9 cellular contexts compared by ENCODE assay signal in genomic region chr1:32652244-32652962, GRCh38. TPM values are rescaled to one million over a fixed set of nuclear protein-coding genes. Genes with fewer than 3 reads are reported as not detected.
DNase-seq lines count a peak whose midpoint lies in the region; ATAC-seq, FAIRE-seq and TF ChIP-seq lines count a peak whose summit lies in the region.
"Had no signal": no experiment of that assay in that cellular context is flagged by ENCODE, and none has a peak within 500 bp of the region (broad histone marks: within the 10 kb centered on the region; RNA-seq: fewer than 3 reads in every experiment).

No MANE protein-coding gene starts in this region.

- no peaks in the 10 kb centered on the region for H4K20me1 ChIP-seq in keratinocyte (ENCODE audit: control insufficient read depth, extremely low read depth, insufficient read depth, low read length)

- H3K27me3 ChIP-seq in keratinocyte (ENCODE audit: control insufficient read depth, extremely low read depth, insufficient read depth, low read length) (no peaks in the 10 kb centered on the region), suprapubic skin (no peaks in the 10 kb centered on the region)

- no peak for TF ChIP-seq POLR2A in suprapubic skin (IDR thresholded peaks at IDR 0.05)

- H3K27me3 Mint-ChIP-seq in activated CD8-positive, alpha-beta memory T cell treated with anti-CD3 and anti-CD28 coated beads, Interleukin-2, amount 10 ng/mL, durations not matched to agents 7 days and 5 days: no peaks in the 10 kb centered on the region
- H3K27me3 Mint-ChIP-seq in activated CD8-positive, alpha-beta T cell treated with anti-CD3 and anti-CD28 coated beads, Interleukin-2, amount 10 ng/mL, durations not matched to agents 7 days and 5 days (ENCODE audit: low read depth): no peaks in the 10 kb centered on the region

- dilution Hi-C loops in keratinocyte (cut with MboI; ENCODE audit: extremely low pct_ligation_motif_present, low sequenced_read_pairs): no loop called here

- DNase-seq in activated CD8-positive, alpha-beta memory T cell treated with anti-CD3 and anti-CD28 coated beads, Interleukin-2, amount 10 ng/mL, durations not matched to agents 7 days and 5 days: no peak
- no peak for DNase-seq in activated CD8-positive, alpha-beta memory T cell treated with anti-CD3 and anti-CD28 coated beads, Interleukin-2, amount 50 U/mL, for 4 hours
- DNase-seq in activated CD8-positive, alpha-beta T cell treated with anti-CD3 and anti-CD28 coated beads, Interleukin-2, amount 10 ng/mL, durations not matched to agents 7 days and 5 days: no peak
- DNase-seq in keratinocyte (ENCODE audit: low read depth, low spot score): no peak
- DNase-seq in suprapubic skin (ENCODE audit: low spot score in 2 of 2): no peak
- DNase-seq in GM13977 (ENCODE audit: low spot score): no peak
- no peak for DNase-seq in activated CD4-positive, alpha-beta T cell treated with anti-CD3 and anti-CD28 coated beads for 48 hours
- DNase-seq: activated CD4-positive, CD25-positive, alpha-beta regulatory T cell treated with anti-CD3 and anti-CD28 coated beads, Interleukin-2, amount 50 U/mL, for 72 hours had no signal

- no peaks in the 10 kb centered on the region for H3K9me3 Mint-ChIP-seq in activated CD8-positive, alpha-beta memory T cell treated with anti-CD3 and anti-CD28 coated beads, Interleukin-2, amount 10 ng/mL, durations not matched to agents 7 days and 5 days (ENCODE audit: low read depth)
- H3K9me3 Mint-ChIP-seq in activated CD8-positive, alpha-beta T cell treated with anti-CD3 and anti-CD28 coated beads, Interleukin-2, amount 10 ng/mL, durations not matched to agents 7 days and 5 days (ENCODE audit: insufficient read depth): no peaks in the 10 kb centered on the region

- no peak for FAIRE-seq in keratinocyte (lab: Jason Lieb, UNC)

- H3K4me1 Mint-ChIP-seq in activated CD8-positive, alpha-beta memory T cell treated with anti-CD3 and anti-CD28 coated beads, Interleukin-2, amount 10 ng/mL, durations not matched to agents 7 days and 5 days: peaks cover 59% of the 10 kb centered on the region
- peaks cover 52% of the 10 kb centered on the region for H3K4me1 Mint-ChIP-seq in activated CD8-positive, alpha-beta T cell treated with anti-CD3 and anti-CD28 coated beads, Interleukin-2, amount 10 ng/mL, durations not matched to agents 7 days and 5 days (ENCODE audit: low read depth)

- in situ Hi-C loops in GM13977 (cut with MboI; ENCODE audit: low pct_unique_long_range_greater_than_20kb, low sequenced_read_pairs, unreplicated experiment): no loop called here

- H3K79me2 ChIP-seq in keratinocyte (ENCODE audit: control insufficient read depth, insufficient read depth, low read length): peaks cover 72% of the 10 kb centered on the region

- WGBS in suprapubic skin: 90% methylated on average over 16 of the region's 16 CpGs

- H3K4me3 ChIP-seq in keratinocyte (ENCODE audit: control insufficient read depth in 2 of 3, extremely low read depth in 1 of 3, insufficient read depth in 2 of 3, low read depth in 1 of 3, low read length in 3 of 3) (peak overlapping the region in 2 of 3 experiments; percentile 68 to 72), suprapubic skin (peak overlapping the region; percentile 82)

- TF ChIP-seq EP300 in suprapubic skin (IDR thresholded peaks at IDR 0.05): no peak

- H3K4me3 Mint-ChIP-seq in activated CD8-positive, alpha-beta memory T cell treated with anti-CD3 and anti-CD28 coated beads, Interleukin-2, amount 10 ng/mL, durations not matched to agents 7 days and 5 days: peak overlapping the region; percentile 90
- peak overlapping the region; percentile 98 for H3K4me3 Mint-ChIP-seq in activated CD8-positive, alpha-beta T cell treated with anti-CD3 and anti-CD28 coated beads, Interleukin-2, amount 10 ng/mL, durations not matched to agents 7 days and 5 days

- TF ChIP-seq CTCF in keratinocyte (optimal IDR thresholded peaks at IDR 0.05 in 1 of 3, IDR thresholded peaks at IDR 0.05 in 1 of 3, conservative IDR thresholded peaks at IDR 0.05 in 1 of 3; ENCODE audit: extremely low read depth in 1 of 3, insufficient read depth in 2 of 3, low read length in 3 of 3): no peak
- TF ChIP-seq CTCF in suprapubic skin (IDR thresholded peaks at IDR 0.05): no peak
- no peak for TF ChIP-seq CTCF in GM13977 (IDR thresholded peaks at IDR 0.05; ENCODE audit: extremely low read depth, insufficient read depth, missing control alignments)

- H3K27ac ChIP-seq in keratinocyte (ENCODE audit: control insufficient read depth, insufficient read depth, low read length) (peak overlapping the region; percentile 100), suprapubic skin (no peak overlapping the region)

- H3K4me1 ChIP-seq in keratinocyte (ENCODE audit: control insufficient read depth, extremely low read depth, insufficient read depth, low read length): peaks cover 11% of the 10 kb centered on the region
- H3K4me1 ChIP-seq in suprapubic skin: peaks cover 50% of the 10 kb centered on the region

- peak overlapping the region; percentile 99 for H3K4me2 ChIP-seq in keratinocyte (ENCODE audit: control insufficient read depth, extremely low read depth, insufficient read depth, low read depth, low read length)

- no peak overlapping the region for H2AFZ ChIP-seq in keratinocyte (ENCODE audit: control insufficient read depth, low read length)

- H3K9ac ChIP-seq in keratinocyte (ENCODE audit: control insufficient read depth, extremely low read depth, insufficient read depth, low read length): peak overlapping the region; percentile 99

- peaks cover 2% of the 10 kb centered on the region for H3K9me1 ChIP-seq in keratinocyte (ENCODE audit: control insufficient read depth, extremely low read depth, insufficient read depth, low read length)

- ATAC-seq in activated CD8-positive, alpha-beta memory T cell treated with anti-CD3 and anti-CD28 coated beads, Interleukin-2, amount 10 ng/mL, durations not matched to agents 7 days and 5 days: no peak
- no peak for ATAC-seq in activated CD8-positive, alpha-beta T cell treated with anti-CD3 and anti-CD28 coated beads, Interleukin-2, amount 10 ng/mL, durations not matched to agents 7 days and 5 days
- ATAC-seq in HG03159 (IDR thresholded peaks at IDR 0.05; ENCODE audit: unreplicated experiment): no peak

- POLR2A ChIA-PET in activated CD8-positive, alpha-beta T cell treated with anti-CD3 and anti-CD28 coated beads, Interleukin-2, amount 10 ng/mL, durations not matched to agents 7 days and 5 days (lab: Charles Lee): interaction anchor here (1.0 to 2.0 kb wide), 4 partner anchors 10 to 39 kb away, joined by 3 to 5 read pairs (median 3); no protein-coding TSS in a partner anchor

- peak overlapping the region; percentile 99 for H3K27ac Mint-ChIP-seq in activated CD8-positive, alpha-beta memory T cell treated with anti-CD3 and anti-CD28 coated beads, Interleukin-2, amount 10 ng/mL, durations not matched to agents 7 days and 5 days
- H3K27ac Mint-ChIP-seq in activated CD8-positive, alpha-beta T cell treated with anti-CD3 and anti-CD28 coated beads, Interleukin-2, amount 10 ng/mL, durations not matched to agents 7 days and 5 days: peak overlapping the region; percentile 99

- peaks cover 56% of the 10 kb centered on the region for H3K36me3 Mint-ChIP-seq in activated CD8-positive, alpha-beta memory T cell treated with anti-CD3 and anti-CD28 coated beads, Interleukin-2, amount 10 ng/mL, durations not matched to agents 7 days and 5 days
- H3K36me3 Mint-ChIP-seq in activated CD8-positive, alpha-beta T cell treated with anti-CD3 and anti-CD28 coated beads, Interleukin-2, amount 10 ng/mL, durations not matched to agents 7 days and 5 days (ENCODE audit: low read depth): peaks cover 65% of the 10 kb centered on the region

- H3K36me3 ChIP-seq in keratinocyte (ENCODE audit: control insufficient read depth in 2 of 2, extremely low read depth in 1 of 2, insufficient read depth in 2 of 2, low read length in 2 of 2) (peaks cover 7 to 19% of the 10 kb centered on the region in 2 experiments), suprapubic skin (peaks cover 28% of the 10 kb centered on the region)

- CTCF ChIA-PET in activated CD8-positive, alpha-beta memory T cell treated with anti-CD3 and anti-CD28 coated beads, Interleukin-2, amount 10 ng/mL, durations not matched to agents 7 days and 5 days (lab: Charles Lee): interaction anchor here (2.5 kb wide), 1 partner anchor 132 kb away, joined by 14 read pairs; no protein-coding TSS in a partner anchor
- CTCF ChIA-PET in activated CD8-positive, alpha-beta T cell treated with anti-CD3 and anti-CD28 coated beads, Interleukin-2, amount 10 ng/mL, durations not matched to agents 7 days and 5 days (lab: Charles Lee): interaction anchor here (1.3 to 1.5 kb wide), 2 partner anchors 8 to 132 kb away, joined by 3 read pairs; no protein-coding TSS in a partner anchor

- no peaks in the 10 kb centered on the region for H3K9me3 ChIP-seq in keratinocyte (ENCODE audit: control insufficient read depth, low read depth, low read length)
- H3K9me3 ChIP-seq in suprapubic skin: no peaks in the 10 kb centered on the region

RNA-seq across cellular contexts. Expression of gene RBBP4, which starts 1.4 kb away (rescaled TPM):
- 100 to 1,000 TPM; 284 to 336 TPM for total RNA-seq in activated CD8-positive, alpha-beta memory T cell treated with anti-CD3 and anti-CD28 coated beads, Interleukin-2, amount 10 ng/mL, durations not matched to agents 7 days and 5 days
- total RNA-seq in activated CD8-positive, alpha-beta T cell treated with anti-CD3 and anti-CD28 coated beads, Interleukin-2, amount 10 ng/mL, durations not matched to agents 7 days and 5 days: 100 to 1,000 TPM; 290 to 298 TPM
- 37.6 to 87.4 TPM (median 61.5 TPM) in 3 replicates for polyA plus RNA-seq in keratinocyte
- polyA plus RNA-seq in keratinocyte (2011; ENCODE audit: low read depth): 24.4 TPM
- 43.6 and 72.7 TPM in 2 replicates for polyA plus RNA-seq in keratinocyte (2011; cell fraction: cytosol; rRNA removed)
- 67.7 and 68.1 TPM in 2 replicates for polyA plus RNA-seq in keratinocyte (2011; cell fraction: nucleus; rRNA removed)
- 53.7 and 79.4 TPM in 2 replicates for polyA plus RNA-seq in keratinocyte (2012; ENCODE audit: low replicate concordance)
- 59.9 to 118 TPM (median 61.3 TPM) in 3 replicates for polyA minus RNA-seq in keratinocyte
- polyA minus RNA-seq in keratinocyte (2011; cell fraction: cytosol; rRNA and poly(A)+ RNA removed): 35.9 TPM
- 27.1 and 64.3 TPM in 2 replicates for polyA minus RNA-seq in keratinocyte (2011; cell fraction: nucleus; rRNA and poly(A)+ RNA removed)
- 100 to 1,000 TPM in 1 of 4 donors, 10 to 100 TPM in 3; 80.5 to 121 (median 90.5) TPM for total RNA-seq in suprapubic skin

RNA-seq across cellular contexts. Expression of gene ZBTB8OS, which starts 2.1 kb away (rescaled TPM):
- 10 to 100 TPM; 70.5 to 75.8 TPM for total RNA-seq in activated CD8-positive, alpha-beta memory T cell treated with anti-CD3 and anti-CD28 coated beads, Interleukin-2, amount 10 ng/mL, durations not matched to agents 7 days and 5 days
- 10 to 100 TPM; 50.5 to 54.1 TPM for total RNA-seq in activated CD8-positive, alpha-beta T cell treated with anti-CD3 and anti-CD28 coated beads, Interleukin-2, amount 10 ng/mL, durations not matched to agents 7 days and 5 days
- 66.8 to 87.5 TPM (median 69.1 TPM) in 3 replicates for polyA plus RNA-seq in keratinocyte
- 29.4 TPM for polyA plus RNA-seq in keratinocyte (2011; ENCODE audit: low read depth)
- 82.7 and 141 TPM in 2 replicates for polyA plus RNA-seq in keratinocyte (2011; cell fraction: cytosol; rRNA removed)
- polyA plus RNA-seq in keratinocyte (2011; cell fraction: nucleus; rRNA removed): 44.8 and 57.2 TPM in 2 replicates
- 53.1 and 65.1 TPM in 2 replicates for polyA plus RNA-seq in keratinocyte (2012; ENCODE audit: low replicate concordance)
- 14.8 to 35.9 TPM (median 20.4 TPM) in 3 replicates for polyA minus RNA-seq in keratinocyte
- 14.0 TPM for polyA minus RNA-seq in keratinocyte (2011; cell fraction: cytosol; rRNA and poly(A)+ RNA removed)
- 8.1 and 18.2 TPM in 2 replicates for polyA minus RNA-seq in keratinocyte (2011; cell fraction: nucleus; rRNA and poly(A)+ RNA removed)
- 10 to 100 TPM; 19.2 to 29.9 (median 24.0) TPM for total RNA-seq in suprapubic skin

RNA-seq across cellular contexts. Expression of gene SYNC, which starts 50.2 kb away (rescaled TPM):
- not detected for total RNA-seq in activated CD8-positive, alpha-beta memory T cell treated with anti-CD3 and anti-CD28 coated beads, Interleukin-2, amount 10 ng/mL, durations not matched to agents 7 days and 5 days
- not detected for total RNA-seq in activated CD8-positive, alpha-beta T cell treated with anti-CD3 and anti-CD28 coated beads, Interleukin-2, amount 10 ng/mL, durations not matched to agents 7 days and 5 days
- 11.2 to 12.0 TPM (median 11.2 TPM) in 3 replicates for polyA plus RNA-seq in keratinocyte
- polyA plus RNA-seq in keratinocyte (2011; ENCODE audit: low read depth): 2.0 TPM
- 14.5 and 17.2 TPM in 2 replicates for polyA plus RNA-seq in keratinocyte (2011; cell fraction: cytosol; rRNA removed)
- 12.3 and 14.8 TPM in 2 replicates for polyA plus RNA-seq in keratinocyte (2011; cell fraction: nucleus; rRNA removed)
- 1.3 and 12.0 TPM in 2 replicates for polyA plus RNA-seq in keratinocyte (2012; ENCODE audit: low replicate concordance)
- 9.7 to 19.1 TPM (median 14.7 TPM) in 3 replicates for polyA minus RNA-seq in keratinocyte
- 16.7 TPM for polyA minus RNA-seq in keratinocyte (2011; cell fraction: cytosol; rRNA and poly(A)+ RNA removed)
- polyA minus RNA-seq in keratinocyte (2011; cell fraction: nucleus; rRNA and poly(A)+ RNA removed): 2.8 and 8.0 TPM in 2 replicates
- 10 to 100 TPM in 1 of 4 donors, 1 to 10 TPM in 3; 7.4 to 11.4 (median 8.3) TPM for total RNA-seq in suprapubic skin

Comparison
In these comparisons a context has a peak if more than half of its experiments do, and no peak if none do; other contexts are left out.
1. RNA of gene SYNC, which starts 50.2 kb away (total RNA-seq): 7.4 to 11.4 TPM in suprapubic skin; not detected in activated CD8-positive, alpha-beta memory T cell treated with anti-CD3 and anti-CD28 coated beads, Interleukin-2, amount 10 ng/mL, durations not matched to agents 7 days and 5 days and not detected in activated CD8-positive, alpha-beta T cell treated with anti-CD3 and anti-CD28 coated beads, Interleukin-2, amount 10 ng/mL, durations not matched to agents 7 days and 5 days; every median in the first group is over 4 times any median in the second.